In genomic region chr2:236558999-236559978, GRCh38 we compare ENCODE assay signal across 1 cellular context.
TF ChIP-seq lines count a peak whose summit lies in the region.

No MANE protein-coding gene starts in this region.

TF ChIP-seq in GM12878, 131 proteins besides CTCF, POLR2A, EP300 and RAD21 (continued from another document and continues in another):
- TF ChIP-seq REST (IDR thresholded peaks at IDR 0.05; ENCODE audit: low read depth, low read length) (no peak), WRNIP1 (IDR thresholded peaks at IDR 0.05; ENCODE audit: borderline replicate concordance, low read depth, low read length) (no peak), RAD51 (IDR thresholded peaks at IDR 0.05) (peak; percentile 78), BMI1 (IDR thresholded peaks at IDR 0.05; ENCODE audit: borderline replicate concordance) (no peak), HCFC1 (IDR thresholded peaks at IDR 0.05; ENCODE audit: low read length) (no peak), IKZF1 (conservative IDR thresholded peaks at IDR 0.05) (peak; percentile 94), RCOR1 (conservative IDR thresholded peaks at IDR 0.05; ENCODE audit: low read depth, low read length) (no peak), CBX5 (IDR thresholded peaks at IDR 0.05; ENCODE audit: low read depth) (0 out of 2 replicates have a peak, but pooled peaks have one; percentile 20), NR2C2 (IDR thresholded peaks at IDR 0.05; ENCODE audit: borderline replicate concordance, control insufficient read depth, insufficient read length, low read depth) (no peak), SUPT20H (IDR thresholded peaks at IDR 0.05; ENCODE audit: borderline replicate concordance, control insufficient read depth, low read depth, low read length) (no peak), HDGF (IDR thresholded peaks at IDR 0.05) (no peak), BCL3 (IDR thresholded peaks at IDR 0.05; ENCODE audit: borderline replicate concordance, insufficient read depth, low read depth, low read length, poor library complexity, severe bottlenecking) (peak; percentile 83), BACH1 (IDR thresholded peaks at IDR 0.05; ENCODE audit: borderline replicate concordance) (no peak), IKZF2 (IDR thresholded peaks at IDR 0.05) (peak; percentile 94 to 96), KDM1A (IDR thresholded peaks at IDR 0.05; ENCODE audit: borderline replicate concordance) (no peak), ZNF207 (IDR thresholded peaks at IDR 0.05; ENCODE audit: borderline replicate concordance) (no peak), HSF1 (IDR thresholded peaks at IDR 0.05; ENCODE audit: low read depth, low read length) (no peak), TBL1XR1 (IDR thresholded peaks at IDR 0.05; ENCODE audit: low read depth, low read length) (peak; percentile 86), ATF2 (IDR thresholded peaks at IDR 0.05; ENCODE audit: low read length) (peak; percentile 88), KAT2A (conservative IDR thresholded peaks at IDR 0.05; ENCODE audit: control insufficient read depth, low read depth, low read length) (no peak), ZNF622 (IDR thresholded peaks at IDR 0.05) (no peak), CREM (IDR thresholded peaks at IDR 0.05; ENCODE audit: low read depth) (peak; percentile 86), SUZ12 (IDR thresholded peaks at IDR 0.05; ENCODE audit: unreplicated experiment) (no peak), NR2F1 (conservative IDR thresholded peaks at IDR 0.05) (0 out of 2 replicates have a peak, but pooled peaks have one; percentile 54), ZSCAN29 (IDR thresholded peaks at IDR 0.05) (no peak), ZBED1 (IDR thresholded peaks at IDR 0.05; ENCODE audit: borderline replicate concordance) (peak; percentile 10), MAX (IDR thresholded peaks at IDR 0.05; ENCODE audit: low read depth, low read length) (no peak), HDAC2 (IDR thresholded peaks at IDR 0.05) (no peak), CEBPZ (IDR thresholded peaks at IDR 0.05; ENCODE audit: low read depth, low read length) (no peak), MYC (IDR thresholded peaks at IDR 0.05; ENCODE audit: insufficient read depth, insufficient read length, insufficient replicate concordance, low read length, severe bottlenecking) (no peak), NBN (IDR thresholded peaks at IDR 0.05) (0 out of 2 replicates have a peak, but pooled peaks have one; percentile 54), IRF4 (IDR thresholded peaks at IDR 0.05; ENCODE audit: low read depth, low read length) (peak; percentile 95), RUNX3 (IDR thresholded peaks at IDR 0.05; ENCODE audit: low read length) (peak; percentile 88), MEF2B (IDR thresholded peaks at IDR 0.05; ENCODE audit: partially characterized antibody, poor library complexity, severe bottlenecking) (peak; percentile 91), IRF5 (IDR thresholded peaks at IDR 0.05; ENCODE audit: borderline replicate concordance) (no peak), SP1 (IDR thresholded peaks at IDR 0.05; ENCODE audit: low read depth, low read length) (peak; percentile 33), KLF5 (IDR thresholded peaks at IDR 0.05; ENCODE audit: partially characterized antibody) (no peak), TCF12 (IDR thresholded peaks at IDR 0.05; ENCODE audit: low read depth, low read length) (0 out of 2 replicates have a peak, but pooled peaks have one; percentile 58), E2F4 (IDR thresholded peaks at IDR 0.05; ENCODE audit: low read depth, low read length) (no peak), POLR2AphosphoS2 (IDR thresholded peaks at IDR 0.05; ENCODE audit: low read depth, low read length) (no peak), ZNF24 (IDR thresholded peaks at IDR 0.05) (no peak), YY1 (IDR thresholded peaks at IDR 0.05; ENCODE audit: low read depth, low read length) (0 out of 2 replicates have a peak, but pooled peaks have one; percentile 12), MEF2A (IDR thresholded peaks at IDR 0.05; ENCODE audit: insufficient read depth, low read depth, low read length) (peak; percentile 92), EED (IDR thresholded peaks at IDR 0.05; ENCODE audit: low read depth) (peak; percentile 99), FOS (IDR thresholded peaks at IDR 0.05; ENCODE audit: borderline replicate concordance, extremely low read depth, insufficient read length) (no peak), FOXK2 (IDR thresholded peaks at IDR 0.05) (no peak), CBX3 (IDR thresholded peaks at IDR 0.05; ENCODE audit: borderline replicate concordance, low read depth) (no peak), CBFB (IDR thresholded peaks at IDR 0.05; ENCODE audit: low read depth) (peak; percentile 59; the same call in 1 of the 2 replicates), GABPA (IDR thresholded peaks at IDR 0.05; ENCODE audit: low read depth) (0 out of 2 replicates have a peak, but pooled peaks have one; percentile 30), TAF1 (IDR thresholded peaks at IDR 0.05; ENCODE audit: borderline replicate concordance, low read depth, low read length) (no peak), ELK1 (IDR thresholded peaks at IDR 0.05; ENCODE audit: low read depth, low read length) (no peak), JUNB (IDR thresholded peaks at IDR 0.05) (peak; percentile 98), USF1 (IDR thresholded peaks at IDR 0.05; ENCODE audit: borderline replicate concordance, extremely low read length, insufficient read depth, low read depth, low read length) (no peak), DPF2 (IDR thresholded peaks at IDR 0.05) (peak; percentile 68; the same call in 1 of the 2 replicates), NRF1 (conservative IDR thresholded peaks at IDR 0.05; ENCODE audit: low read depth, low read length) (no peak), MTA3 (IDR thresholded peaks at IDR 0.05; ENCODE audit: borderline replicate concordance, low read length) (peak; percentile 86; the same call in 1 of the 2 replicates), PML (IDR thresholded peaks at IDR 0.05; ENCODE audit: low read length) (no peak)
